ENCODE assay signal across 1 cellular context in the genomic region with DNA sequence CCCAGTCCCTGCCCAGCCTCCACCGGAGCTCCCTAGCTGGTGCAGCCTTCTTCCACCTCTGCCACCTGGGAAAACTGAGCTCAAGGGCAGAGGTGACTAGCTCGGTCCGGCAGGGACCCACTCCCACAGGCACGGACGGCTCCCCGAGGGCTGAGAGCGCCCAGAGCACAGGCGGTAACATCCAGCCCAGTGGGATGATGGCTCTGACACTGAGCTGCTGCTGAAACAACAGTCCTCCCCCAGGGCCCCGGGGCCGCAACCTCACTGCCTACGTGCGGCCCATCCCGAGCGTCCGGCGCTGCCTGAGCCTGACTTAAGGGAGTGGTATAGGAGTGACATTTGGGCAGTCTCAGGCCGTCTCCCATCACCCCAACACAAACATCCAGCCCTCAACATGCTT.
TF ChIP-seq lines count a peak whose summit lies in the region.

No MANE protein-coding gene starts in this region.

TF ChIP-seq in H1, 55 proteins besides CTCF, POLR2A, EP300 and RAD21:
- TF ChIP-seq RBBP5 (IDR thresholded peaks at IDR 0.05; ENCODE audit: borderline replicate concordance, low read depth, low read length) (no peak), SUZ12 (IDR thresholded peaks at IDR 0.05; ENCODE audit: low read length) (no peak), HDAC2 (IDR thresholded peaks at IDR 0.05; ENCODE audit: borderline replicate concordance in 1 of 2, low read depth in 2 of 2, low read length in 2 of 2) (no peak), SP2 (IDR thresholded peaks at IDR 0.05; ENCODE audit: low read length) (no peak), MAFK (IDR thresholded peaks at IDR 0.05; ENCODE audit: low read depth, low read length) (no peak), YY1 (IDR thresholded peaks at IDR 0.05; ENCODE audit: low read depth, low read length) (no peak), POU5F1 (IDR thresholded peaks at IDR 0.05; ENCODE audit: low read depth, low read length) (no peak), BACH1 (IDR thresholded peaks at IDR 0.05; ENCODE audit: low read length) (no peak)
- TF ChIP-seq, protein P1, sequence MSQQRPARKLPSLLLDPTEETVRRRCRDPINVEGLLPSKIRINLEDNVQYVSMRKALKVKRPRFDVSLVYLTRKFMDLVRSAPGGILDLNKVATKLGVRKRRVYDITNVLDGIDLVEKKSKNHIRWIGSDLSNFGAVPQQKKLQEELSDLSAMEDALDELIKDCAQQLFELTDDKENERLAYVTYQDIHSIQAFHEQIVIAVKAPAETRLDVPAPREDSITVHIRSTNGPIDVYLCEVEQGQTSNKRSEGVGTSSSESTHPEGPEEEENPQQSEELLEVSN (IDR thresholded peaks at IDR 0.05), result no peak
